ENCODE assay signal across 8 cellular contexts in the genomic region with DNA sequence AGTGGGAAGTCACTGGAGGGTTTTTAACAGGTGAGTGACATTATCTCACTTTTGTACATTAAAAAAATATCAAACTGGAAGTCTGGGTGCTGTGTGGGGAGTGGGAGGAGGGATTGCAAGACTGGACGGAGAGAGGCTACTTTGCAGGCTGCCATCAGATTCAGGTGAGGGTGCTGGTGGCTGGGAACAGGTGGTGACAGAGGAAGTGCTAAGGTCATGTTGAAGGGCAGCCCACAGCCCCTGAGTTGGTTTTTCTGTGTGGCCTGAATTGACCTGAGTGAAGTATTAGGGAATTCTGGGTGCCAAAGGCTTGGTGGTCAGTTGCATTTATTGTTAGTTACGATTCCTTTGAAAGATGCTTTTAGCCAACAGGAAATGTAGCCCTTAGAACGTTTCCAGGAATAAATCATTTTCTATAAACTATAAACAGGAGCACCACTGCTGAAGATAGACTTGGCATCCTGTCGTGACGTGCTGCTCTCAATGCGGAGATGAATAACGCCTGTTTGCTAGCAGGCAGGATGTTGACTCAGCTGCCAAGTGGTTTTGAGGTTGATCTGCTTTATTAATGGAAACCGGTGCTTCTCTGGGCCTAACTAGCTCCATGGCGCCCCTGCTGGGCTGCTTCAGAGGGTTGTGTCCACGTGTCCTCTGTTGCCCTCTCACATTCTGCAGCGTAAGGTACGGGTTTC.
DNase-seq lines count a peak whose midpoint lies in the region; ATAC-seq, FAIRE-seq and TF ChIP-seq lines count a peak whose summit lies in the region.

No MANE protein-coding gene starts in this region.

- no peaks in the 10 kb centered on the region for H3F3A ChIP-seq in SK-N-SH (replicated peaks; ENCODE audit: insufficient read depth)

- no peak overlapping the region for H3K4me3 ChIP-seq in SK-N-SH (ENCODE audit: low read depth in 2 of 2, low read length in 1 of 2)
- H3K4me3 ChIP-seq in bronchial epithelial cell (ENCODE audit: low read depth, low read length) = no peak overlapping the region

- TF ChIP-seq CTCF in C4-2B (conservative IDR thresholded peaks at IDR 0.05) = peak; percentile 44
- TF ChIP-seq CTCF in SK-N-SH (IDR thresholded peaks at IDR 0.05) = no peak
- TF ChIP-seq CTCF in bronchial epithelial cell (IDR thresholded peaks at IDR 0.05; ENCODE audit: insufficient read depth, low read length, severe bottlenecking) = peak; percentile 65
- no peak for TF ChIP-seq CTCF in GM13976 (IDR thresholded peaks at IDR 0.05; ENCODE audit: borderline replicate concordance, control extremely low read depth, extremely low read depth, insufficient read depth, missing control alignments)

- H3K36me3 ChIP-seq in SK-N-SH (replicated peaks in 1 of 2; ENCODE audit: control insufficient read depth in 1 of 2, insufficient read depth in 2 of 2, low read length in 1 of 2) (no peaks in the 10 kb centered on the region), bronchial epithelial cell (ENCODE audit: control insufficient read depth, insufficient read depth, low read length) (no peaks in the 10 kb centered on the region)

- no peaks in the 10 kb centered on the region for H3K9me2 ChIP-seq in SK-N-SH

- no peaks in the 10 kb centered on the region for H3K27me3 ChIP-seq in SK-N-SH (ENCODE audit: insufficient read depth)
- H3K27me3 ChIP-seq in bronchial epithelial cell (ENCODE audit: control insufficient read depth, insufficient read depth, low read length) = no peaks in the 10 kb centered on the region

- H4K20me1 ChIP-seq in SK-N-SH (ENCODE audit: insufficient read depth) = no peaks in the 10 kb centered on the region

- WGBS in SK-N-SH (ENCODE audit: low lambda C conversion rate) = 23% methylated on average over 12 of the region's 12 CpGs

- H3K9me3 ChIP-seq in SK-N-SH = no peaks in the 10 kb centered on the region

- in situ Hi-C loops in GM13976 (cut with MboI; ENCODE audit: low sequenced_read_pairs, unreplicated experiment) = no loop called here

- ATAC-seq in GM19452 (IDR thresholded peaks at IDR 0.05; ENCODE audit: unreplicated experiment) (peak; percentile 82), GM19328 (IDR thresholded peaks at IDR 0.05; ENCODE audit: unreplicated experiment) (no peak)

- no peaks in the 10 kb centered on the region for H3K79me2 ChIP-seq in SK-N-SH (ENCODE audit: insufficient read depth)

- TF ChIP-seq RAD21 in SK-N-SH (IDR thresholded peaks at IDR 0.05; ENCODE audit: low read length) = no peak

- no peak for TF ChIP-seq EP300 in SK-N-SH (IDR thresholded peaks at IDR 0.05; ENCODE audit: borderline replicate concordance in 1 of 2, low read depth in 1 of 2, low read length in 1 of 2)

- CTCF ChIA-PET in SK-N-SH (lab: Yijun Ruan, JAX) = interaction anchor here (1.0 to 1.5 kb wide), 4 partner anchors 11 to 118 kb away, joined by 3 to 4 read pairs (median 3); no protein-coding TSS in a partner anchor

- no peaks in the 10 kb centered on the region for H3K4me1 ChIP-seq in SK-N-SH (ENCODE audit: control insufficient read depth in 1 of 2, insufficient read depth in 2 of 2, low read depth in 1 of 2, low read length in 1 of 2)

- H3K27ac ChIP-seq in C4-2B (no peak overlapping the region), SK-N-SH (ENCODE audit: low read depth in 2 of 2, low read length in 1 of 2) (no peak overlapping the region)

- POLR2A ChIA-PET in SK-N-SH (lab: Yijun Ruan, JAX) = no interaction called here

- peak; percentile 97 for DNase-seq in M059J (ENCODE audit: low read depth)
- DNase-seq in SK-N-SH = peak; percentile 16
- DNase-seq in bronchial epithelial cell (ENCODE audit: low read depth) = peak; percentile 83
- DNase-seq in mucosa of gallbladder (ENCODE audit: low spot score) = peak; percentile 24
- no peak for DNase-seq in GM13976 (ENCODE audit: low spot score)

- H2AFZ ChIP-seq in SK-N-SH (ENCODE audit: low read depth) = no peak overlapping the region

- H3K4me2 ChIP-seq in SK-N-SH = no peak overlapping the region

- no peak for FAIRE-seq in bronchial epithelial cell (lab: Jason Lieb, UNC)

- no peak overlapping the region for H3K9ac ChIP-seq in SK-N-SH

TF ChIP-seq in SK-N-SH, 30 proteins besides CTCF, POLR2A, EP300 and RAD21:
- no peak for TF ChIP-seq FOSL2 (IDR thresholded peaks at IDR 0.05; ENCODE audit: borderline replicate concordance, low read depth)
- TF ChIP-seq, protein P1, sequence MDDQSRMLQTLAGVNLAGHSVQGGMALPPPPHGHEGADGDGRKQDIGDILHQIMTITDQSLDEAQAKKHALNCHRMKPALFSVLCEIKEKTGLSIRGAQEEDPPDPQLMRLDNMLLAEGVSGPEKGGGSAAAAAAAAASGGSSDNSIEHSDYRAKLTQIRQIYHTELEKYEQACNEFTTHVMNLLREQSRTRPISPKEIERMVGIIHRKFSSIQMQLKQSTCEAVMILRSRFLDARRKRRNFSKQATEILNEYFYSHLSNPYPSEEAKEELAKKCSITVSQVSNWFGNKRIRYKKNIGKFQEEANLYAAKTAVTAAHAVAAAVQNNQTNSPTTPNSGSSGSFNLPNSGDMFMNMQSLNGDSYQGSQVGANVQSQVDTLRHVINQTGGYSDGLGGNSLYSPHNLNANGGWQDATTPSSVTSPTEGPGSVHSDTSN (IDR thresholded peaks at IDR 0.05) = no peak
- no peak for TF ChIP-seq ELF1 (IDR thresholded peaks at IDR 0.05)
- TF ChIP-seq, protein P2, sequence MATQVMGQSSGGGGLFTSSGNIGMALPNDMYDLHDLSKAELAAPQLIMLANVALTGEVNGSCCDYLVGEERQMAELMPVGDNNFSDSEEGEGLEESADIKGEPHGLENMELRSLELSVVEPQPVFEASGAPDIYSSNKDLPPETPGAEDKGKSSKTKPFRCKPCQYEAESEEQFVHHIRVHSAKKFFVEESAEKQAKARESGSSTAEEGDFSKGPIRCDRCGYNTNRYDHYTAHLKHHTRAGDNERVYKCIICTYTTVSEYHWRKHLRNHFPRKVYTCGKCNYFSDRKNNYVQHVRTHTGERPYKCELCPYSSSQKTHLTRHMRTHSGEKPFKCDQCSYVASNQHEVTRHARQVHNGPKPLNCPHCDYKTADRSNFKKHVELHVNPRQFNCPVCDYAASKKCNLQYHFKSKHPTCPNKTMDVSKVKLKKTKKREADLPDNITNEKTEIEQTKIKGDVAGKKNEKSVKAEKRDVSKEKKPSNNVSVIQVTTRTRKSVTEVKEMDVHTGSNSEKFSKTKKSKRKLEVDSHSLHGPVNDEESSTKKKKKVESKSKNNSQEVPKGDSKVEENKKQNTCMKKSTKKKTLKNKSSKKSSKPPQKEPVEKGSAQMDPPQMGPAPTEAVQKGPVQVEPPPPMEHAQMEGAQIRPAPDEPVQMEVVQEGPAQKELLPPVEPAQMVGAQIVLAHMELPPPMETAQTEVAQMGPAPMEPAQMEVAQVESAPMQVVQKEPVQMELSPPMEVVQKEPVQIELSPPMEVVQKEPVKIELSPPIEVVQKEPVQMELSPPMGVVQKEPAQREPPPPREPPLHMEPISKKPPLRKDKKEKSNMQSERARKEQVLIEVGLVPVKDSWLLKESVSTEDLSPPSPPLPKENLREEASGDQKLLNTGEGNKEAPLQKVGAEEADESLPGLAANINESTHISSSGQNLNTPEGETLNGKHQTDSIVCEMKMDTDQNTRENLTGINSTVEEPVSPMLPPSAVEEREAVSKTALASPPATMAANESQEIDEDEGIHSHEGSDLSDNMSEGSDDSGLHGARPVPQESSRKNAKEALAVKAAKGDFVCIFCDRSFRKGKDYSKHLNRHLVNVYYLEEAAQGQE (IDR thresholded peaks at IDR 0.05; ENCODE audit: low read depth, low read length) = no peak
- no peak for TF ChIP-seq TAF1 (IDR thresholded peaks at IDR 0.05; ENCODE audit: borderline replicate concordance, low read depth, low read length)
- no peak for TF ChIP-seq JUND (IDR thresholded peaks at IDR 0.05)
- TF ChIP-seq FOXJ3 (CRISPR knock-in tag; IDR thresholded peaks at IDR 0.05) = no peak
- no peak for TF ChIP-seq SIN3A (IDR thresholded peaks at IDR 0.05; ENCODE audit: borderline replicate concordance, low read depth, low read length)
- TF ChIP-seq IRF3 (IDR thresholded peaks at IDR 0.05; ENCODE audit: low read depth, low read length) = no peak
- TF ChIP-seq MXI1 (IDR thresholded peaks at IDR 0.05; ENCODE audit: low read depth, low read length) = no peak
- TF ChIP-seq NRF1 (IDR thresholded peaks at IDR 0.05; ENCODE audit: low read depth, low read length) = no peak
- no peak for TF ChIP-seq RFX5 (IDR thresholded peaks at IDR 0.05; ENCODE audit: low read length)
- no peak for TF ChIP-seq YY1 (IDR thresholded peaks at IDR 0.05; ENCODE audit: low read depth)
- TF ChIP-seq MEF2A (IDR thresholded peaks at IDR 0.05; ENCODE audit: borderline replicate concordance, low read depth) = no peak
- no peak for TF ChIP-seq TCF12 (IDR thresholded peaks at IDR 0.05)
- TF ChIP-seq GABPA (IDR thresholded peaks at IDR 0.05; ENCODE audit: low read depth) = no peak
- no peak for TF ChIP-seq MAX (IDR thresholded peaks at IDR 0.05; ENCODE audit: low read depth)
- TF ChIP-seq CHD2 (IDR thresholded peaks at IDR 0.05; ENCODE audit: low read length, partially characterized antibody) = no peak
TF ChIP-seq in SK-N-SH: peak in this region for 0.

Comparison
In these comparisons a context has a peak if more than half of its experiments do, and no peak if none do; other contexts are left out.
1. CTCF ChIP-seq: peak in C4-2B (single experiment) and bronchial epithelial cell (single experiment); none in SK-N-SH (single experiment) and GM13976 (single experiment).